In genomic region chr15:51888593-51889195, GRCh38 we compare ENCODE assay signal across 8 cellular contexts. TPM values are rescaled to one million over a fixed set of nuclear protein-coding genes. Genes with fewer than 3 reads are reported as not detected.
A peak's percentile ranks its signal among the peaks of the same experiment; 100 is the strongest.
DNase-seq lines count a peak whose midpoint lies in the region; ATAC-seq, FAIRE-seq and TF ChIP-seq lines count a peak whose summit lies in the region.

No MANE protein-coding gene starts in this region.

- no peak for DNase-seq in BJ (ENCODE audit: low read depth)
- no peak for DNase-seq in HL-60 (ENCODE audit: low read depth in 1 of 2, low spot score in 1 of 2)
- no peak for DNase-seq in left ventricle myocardium superior
- DNase-seq in upper lobe of left lung: no peak
- no peak for DNase-seq in activated naive CD4-positive, alpha-beta T cell treated with Interleukin-2 at 50 U/mL for 16 hours
- DNase-seq in activated CD4-positive, alpha-beta T cell treated with anti-CD3 and anti-CD28 coated beads, Interleukin-2, amount 10 ng/mL, durations not matched to agents 7 days and 5 days: no peak

- H3K4me3 ChIP-seq in BJ (ENCODE audit: low read depth, low read length) (no peak overlapping the region), HL-60 (replicated peaks; ENCODE audit: insufficient read depth, low read length) (no peak overlapping the region), upper lobe of left lung (no peak overlapping the region)

- WGBS in upper lobe of left lung, 2 donors: 19% methylated on average over 2 of the region's 2 CpGs

- peaks cover 2% of the 10 kb centered on the region for H3K4me1 Mint-ChIP-seq in activated CD4-positive, alpha-beta T cell treated with anti-CD3 and anti-CD28 coated beads, Interleukin-2, amount 10 ng/mL, durations not matched to agents 7 days and 5 days

- TF ChIP-seq POLR2A in upper lobe of left lung (IDR thresholded peaks at IDR 0.05): no peak

- H3K9me3 ChIP-seq in upper lobe of left lung: no peaks in the 10 kb centered on the region

- H3K9me3 Mint-ChIP-seq in activated CD4-positive, alpha-beta T cell treated with anti-CD3 and anti-CD28 coated beads, Interleukin-2, amount 10 ng/mL, durations not matched to agents 7 days and 5 days: no peaks in the 10 kb centered on the region

- peaks cover 2% of the 10 kb centered on the region for H3K36me3 ChIP-seq in BJ (ENCODE audit: control insufficient read depth, insufficient read depth, low read length)
- peaks cover 3 to 41% (median 13%) of the 10 kb centered on the region in 4 donors for H3K36me3 ChIP-seq in upper lobe of left lung

- TF ChIP-seq CTCF in BJ (IDR thresholded peaks at IDR 0.05; ENCODE audit: insufficient read depth, low read depth, low read length) (peak; percentile 70), HL-60 (IDR thresholded peaks at IDR 0.05; ENCODE audit: insufficient read depth, low read length) (peak; percentile 66), upper lobe of left lung (IDR thresholded peaks at IDR 0.05) (peak in 5 of 6 experiments; percentile 46 to 61 (median 55))

- POLR2A ChIA-PET in BJ (lab: Charles Lee): no interaction called here
- POLR2A ChIA-PET in activated CD4-positive, alpha-beta T cell treated with anti-CD3 and anti-CD28 coated beads, Interleukin-2, amount 10 ng/mL, durations not matched to agents 7 days and 5 days (lab: Charles Lee): no interaction called here

- H3K4me1 ChIP-seq in upper lobe of left lung: peaks cover 8 to 18% (median 11%) of the 10 kb centered on the region in 4 donors

- no peak overlapping the region for H3K4me3 Mint-ChIP-seq in activated CD4-positive, alpha-beta T cell treated with anti-CD3 and anti-CD28 coated beads, Interleukin-2, amount 10 ng/mL, durations not matched to agents 7 days and 5 days

- H3K27me3 Mint-ChIP-seq in activated CD4-positive, alpha-beta T cell treated with anti-CD3 and anti-CD28 coated beads, Interleukin-2, amount 10 ng/mL, durations not matched to agents 7 days and 5 days: no peaks in the 10 kb centered on the region

- H3K27me3 ChIP-seq in BJ (ENCODE audit: control insufficient read depth, insufficient read depth, low read length) (no peaks in the 10 kb centered on the region), HL-60 (ENCODE audit: insufficient read depth, poor library complexity, severe bottlenecking) (no peaks in the 10 kb centered on the region), upper lobe of left lung (no peaks in the 10 kb centered on the region)

- H3K27ac Mint-ChIP-seq in activated CD4-positive, alpha-beta T cell treated with anti-CD3 and anti-CD28 coated beads, Interleukin-2, amount 10 ng/mL, durations not matched to agents 7 days and 5 days: no peak overlapping the region

- CTCF ChIA-PET in BJ (lab: Yijun Ruan, JAX): interaction anchor here (0.7 to 2.8 kb wide), 16 partner anchors 9 to 339 kb away, joined by 3 to 16 read pairs (median 4); partner anchors contain the start of genes LEO1 and TMOD3
- CTCF ChIA-PET in activated CD4-positive, alpha-beta T cell treated with anti-CD3 and anti-CD28 coated beads, Interleukin-2, amount 10 ng/mL, durations not matched to agents 7 days and 5 days (lab: Charles Lee): interaction anchor here (0.5 to 1.8 kb wide), 4 partner anchors 9 to 171 kb away, joined by 3 to 5 read pairs (median 4); no protein-coding TSS in a partner anchor

- ATAC-seq in left ventricle myocardium superior: peak; percentile 28
- ATAC-seq in upper lobe of left lung (ENCODE audit: low FRiP score in 2 of 2): peak in 1 of 2 donors; percentile 69
- no peak for ATAC-seq in HG02852 (IDR thresholded peaks at IDR 0.05; ENCODE audit: unreplicated experiment)

- no peak overlapping the region for H3K27ac ChIP-seq in HL-60 (replicated peaks)
- no peak overlapping the region for H3K27ac ChIP-seq in upper lobe of left lung

- peaks cover 49% of the 10 kb centered on the region for H3K36me3 Mint-ChIP-seq in activated CD4-positive, alpha-beta T cell treated with anti-CD3 and anti-CD28 coated beads, Interleukin-2, amount 10 ng/mL, durations not matched to agents 7 days and 5 days (ENCODE audit: low read depth)

- intact Hi-C loops in left ventricle myocardium superior (cut with micrococcal nuclease): loop anchor here (10.0 kb wide), 1 partner anchor 54 kb away; no protein-coding TSS in a partner anchor

- TF ChIP-seq EP300 in upper lobe of left lung (IDR thresholded peaks at IDR 0.05): no peak

- peak; percentile 90 for FAIRE-seq in TTC549 (lab: Jason Lieb, UNC)

RNA-seq across cellular contexts. Expression of gene TMOD3, which starts 59.2 kb away (rescaled TPM):
- 5.8 and 16.5 TPM in 2 replicates for polyA plus RNA-seq in BJ (2011; rRNA removed)
- polyA minus RNA-seq in BJ (2011; rRNA and poly(A)+ RNA removed): 7.7 and 9.7 TPM in 2 replicates
- total RNA-seq in left ventricle myocardium superior: 19.9 TPM
- 10 to 100 TPM; 40.4 to 81.6 (median 72.7) TPM for total RNA-seq in upper lobe of left lung
- total RNA-seq in activated CD4-positive, alpha-beta T cell treated with anti-CD3 and anti-CD28 coated beads, Interleukin-2, amount 10 ng/mL, durations not matched to agents 7 days and 5 days: 10 to 100 TPM; 66.0 to 66.1 TPM
